In genomic region chr3:86937306-86937791, GRCh38 we compare ENCODE assay signal across 12 cellular contexts. TPM values are rescaled to one million over a fixed set of nuclear protein-coding genes. Genes with fewer than 3 reads are reported as not detected.
DNase-seq lines count a peak whose midpoint lies in the region; TF ChIP-seq lines count a peak whose summit lies in the region.
"Had no signal": no experiment of that assay in that cellular context is flagged by ENCODE, and none has a peak within 500 bp of the region (broad histone marks: within the 10 kb centered on the region; RNA-seq: fewer than 3 reads in every experiment).

No MANE protein-coding gene starts in this region.

- H4K20me1 ChIP-seq in mammary epithelial cell (ENCODE audit: insufficient read depth, low read length) (no peaks in the 10 kb centered on the region), hepatocyte (ENCODE audit: insufficient read depth, poor library complexity, severe bottlenecking) (no peaks in the 10 kb centered on the region), MM.1S (ENCODE audit: insufficient read depth, low read length) (no peaks in the 10 kb centered on the region)

- in situ Hi-C loops in mammary epithelial cell (cut with MboI; ENCODE audit: low sequenced_read_pairs in 2 of 2): no loop called here

- no TSS peak for BruUV-seq in mammary epithelial cell (replicated peaks; lab: Mats Ljungman, UMichigan)

- TF ChIP-seq EP300 in sigmoid colon (IDR thresholded peaks at IDR 0.05): no peak

- DNase-seq in GM03348 (ENCODE audit: low spot score): peak; percentile 70
- peak; percentile 83 for DNase-seq in mammary epithelial cell
- peak; percentile 38 for DNase-seq in hepatocyte (ENCODE audit: low spot score)
- peak; percentile 72 for DNase-seq in sigmoid colon
- no peak for DNase-seq in MM.1S
- no peak for DNase-seq in NCI-H510A treated with DMSO at 0.1 percent for 48 hours (lab: John Stamatoyannopoulos, UW)
- DNase-seq in colonic mucosa: no peak
- no peak for DNase-seq in activated CD4-positive, alpha-beta T cell treated with anti-CD3 and anti-CD28 coated beads for 1 hour
- DNase-seq: activated naive CD8-positive, alpha-beta T cell treated with anti-CD3 and anti-CD28 coated beads for 36 hours; CD8-positive, alpha-beta T cell had no signal

- H3K4me3 ChIP-seq in mammary epithelial cell (replicated peaks in 1 of 3; ENCODE audit: insufficient read depth in 1 of 3, low read depth in 2 of 3, low read length in 3 of 3) (no peak overlapping the region), hepatocyte (no peak overlapping the region), sigmoid colon (no peak overlapping the region), MM.1S (ENCODE audit: low read length) (no peak overlapping the region), colonic mucosa (no peak overlapping the region)

- H3K9me3 ChIP-seq in mammary epithelial cell (replicated peaks; ENCODE audit: insufficient read depth, low read length) (no peaks in the 10 kb centered on the region), hepatocyte (ENCODE audit: low read depth) (no peaks in the 10 kb centered on the region), sigmoid colon (no peaks in the 10 kb centered on the region), MM.1S (replicated peaks; ENCODE audit: insufficient read depth, low read length) (no peaks in the 10 kb centered on the region), colonic mucosa (no peaks in the 10 kb centered on the region)

- peak overlapping the region; percentile 22 for H2AFZ ChIP-seq in mammary epithelial cell (ENCODE audit: low read depth, low read length)
- H2AFZ ChIP-seq in hepatocyte: no peak overlapping the region
- no peak overlapping the region for H2AFZ ChIP-seq in MM.1S (ENCODE audit: low read length)

- H3K27me3 ChIP-seq in mammary epithelial cell (ENCODE audit: insufficient read depth, low read length): no peaks in the 10 kb centered on the region
- no peaks in the 10 kb centered on the region for H3K27me3 ChIP-seq in hepatocyte
- H3K27me3 ChIP-seq in sigmoid colon: no peaks in the 10 kb centered on the region
- H3K27me3 ChIP-seq in MM.1S (replicated peaks; ENCODE audit: insufficient read depth, low read length): no peaks in the 10 kb centered on the region
- no peaks in the 10 kb centered on the region for H3K27me3 ChIP-seq in colonic mucosa

- dilution Hi-C loops in mammary epithelial cell (cut with HindIII; ENCODE audit: low sequenced_read_pairs): loop anchor here (5.0 kb wide), 1 partner anchor 35 kb away; no protein-coding TSS in a partner anchor

- no peaks in the 10 kb centered on the region for H3F3A ChIP-seq in MM.1S (ENCODE audit: insufficient read depth, low read length)

- peak overlapping the region; percentile 58 for H3K4me2 ChIP-seq in mammary epithelial cell (ENCODE audit: insufficient read depth, low read depth, low read length)
- H3K4me2 ChIP-seq in hepatocyte: no peak overlapping the region
- no peak overlapping the region for H3K4me2 ChIP-seq in MM.1S (ENCODE audit: low read depth, low read length)

- peaks cover 24% of the 10 kb centered on the region for H3K4me1 ChIP-seq in mammary epithelial cell (ENCODE audit: insufficient read depth, low read length)
- no peaks in the 10 kb centered on the region for H3K4me1 ChIP-seq in hepatocyte (ENCODE audit: insufficient read depth)
- H3K4me1 ChIP-seq in sigmoid colon: peaks cover 0 to 24% (median 13%) of the 10 kb centered on the region in 4 donors
- no peaks in the 10 kb centered on the region for H3K4me1 ChIP-seq in MM.1S (ENCODE audit: low read length)
- H3K4me1 ChIP-seq in colonic mucosa: no peaks in the 10 kb centered on the region

- H3K9ac ChIP-seq in mammary epithelial cell (ENCODE audit: insufficient read depth, low read length) (no peak overlapping the region), MM.1S (ENCODE audit: low read length) (no peak overlapping the region), colonic mucosa (ENCODE audit: low read depth in 2 of 2, low read length in 2 of 2) (no peak overlapping the region)

- 3% methylated on average over 5 of the region's 6 CpGs for WGBS in mammary epithelial cell (ENCODE audit: low coverage, missing lambda C conversion rate)
- WGBS in hepatocyte (ENCODE audit: low lambda C conversion rate, missing lambda C conversion rate): 55% methylated on average over 4 of the region's 6 CpGs
- 73 to 76% methylated on average over 6 of the region's 6 CpGs for WGBS in sigmoid colon, 2 donors

- CTCF ChIA-PET in mammary epithelial cell (lab: Charles Lee; ENCODE audit: low non-redundant PET): no interaction called here

- H3K36me3 ChIP-seq in mammary epithelial cell (ENCODE audit: insufficient read depth, low read length) (no peaks in the 10 kb centered on the region), hepatocyte (replicated peaks; ENCODE audit: insufficient read depth, low read depth) (no peaks in the 10 kb centered on the region), sigmoid colon (no peaks in the 10 kb centered on the region), MM.1S (replicated peaks; ENCODE audit: insufficient read depth, low read length) (no peaks in the 10 kb centered on the region), colonic mucosa (no peaks in the 10 kb centered on the region)

- TF ChIP-seq POLR2A in sigmoid colon (IDR thresholded peaks at IDR 0.05): no peak

- no peaks in the 10 kb centered on the region for H3K79me2 ChIP-seq in mammary epithelial cell (ENCODE audit: insufficient read depth, low read length)
- H3K79me2 ChIP-seq in hepatocyte: no peaks in the 10 kb centered on the region
- H3K79me2 ChIP-seq in MM.1S (ENCODE audit: low read length): no peaks in the 10 kb centered on the region

- H3K9me2 ChIP-seq in hepatocyte (replicated peaks; ENCODE audit: insufficient read depth) (no peaks in the 10 kb centered on the region), MM.1S (replicated peaks; ENCODE audit: insufficient read depth, low read length) (no peaks in the 10 kb centered on the region)

- intact Hi-C loops in mammary epithelial cell (cut with micrococcal nuclease): loop anchor here (1.0 kb wide), 1 partner anchor 14 kb away; no protein-coding TSS in a partner anchor
- intact Hi-C loops in sigmoid colon (cut with DNase I): no loop called here
- intact Hi-C loops in colonic mucosa (cut with DNase I): no loop called here

- TF ChIP-seq CTCF in mammary epithelial cell (conservative IDR thresholded peaks at IDR 0.05 in 1 of 2, IDR thresholded peaks at IDR 0.05 in 1 of 2; ENCODE audit: extremely low read depth in 1 of 2, insufficient read depth in 1 of 2, low read depth in 1 of 2, low read length in 2 of 2): no peak
- no peak for TF ChIP-seq CTCF in hepatocyte (IDR thresholded peaks at IDR 0.05; ENCODE audit: poor library complexity)
- no peak for TF ChIP-seq CTCF in sigmoid colon (IDR thresholded peaks at IDR 0.05)
- no peak for TF ChIP-seq CTCF in MM.1S (IDR thresholded peaks at IDR 0.05; ENCODE audit: low read length)
- TF ChIP-seq CTCF in colonic mucosa (IDR thresholded peaks at IDR 0.05): no peak

- H3K27ac ChIP-seq in mammary epithelial cell (ENCODE audit: insufficient read depth, low read depth, low read length) (peak overlapping the region; percentile 57), hepatocyte (peak overlapping the region; percentile 28), sigmoid colon (peak overlapping the region in 3 of 4 donors; percentile 18 to 50 (median 46)), MM.1S (ENCODE audit: low read length) (no peak overlapping the region), colonic mucosa (no peak overlapping the region)

RNA-seq across cellular contexts. Expression of gene VGLL3, which starts 53.6 kb away (rescaled TPM):
- 10 to 100 TPM; 27.9 to 33.2 TPM for total RNA-seq in mammary epithelial cell
- 11.1 TPM for polyA plus RNA-seq in mammary epithelial cell
- 11.8 TPM for polyA minus RNA-seq in mammary epithelial cell
- 18.7 and 22.2 TPM in 2 replicates for total RNA-seq in hepatocyte
- 4.1 and 6.9 TPM in 2 replicates for polyA plus RNA-seq in hepatocyte
- 10 to 100 TPM; 24.0 to 35.0 (median 31.6) TPM for total RNA-seq in sigmoid colon
- 1 to 10 TPM in 2 of 3 donors, under 1 TPM in 1; 0.23 to 4.8 (median 1.4) TPM for polyA plus RNA-seq in sigmoid colon
- total RNA-seq in colonic mucosa: 1 to 10 TPM; 1.3 to 8.0 TPM
- total RNA-seq: activated CD8-positive, alpha-beta memory T cell treated with anti-CD3 and anti-CD28 coated beads for 36 hours; activated naive CD8-positive, alpha-beta T cell treated with anti-CD3 and anti-CD28 coated beads for 36 hours; CD8-positive, alpha-beta T cell; T-helper 1 cell treated with Interleukin-12 subunit alpha and Interleukin-12 subunit beta and Interleukin-4 antibody, amounts not matched to agents 30 ng/mL and 1 ng/mL, for 36 hours had no signal

Comparison
In these comparisons a context has a peak if more than half of its experiments do, and no peak if none do; other contexts are left out.
1. DNase-seq: peak in GM03348 (single experiment), mammary epithelial cell (single experiment), hepatocyte (single experiment) and sigmoid colon (single experiment); none in MM.1S (single experiment), NCI-H510A treated with DMSO at 0.1 percent for 48 hours (single experiment), colonic mucosa (single experiment) and activated CD4-positive, alpha-beta T cell treated with anti-CD3 and anti-CD28 coated beads for 1 hour (single experiment).
2. H3K27ac ChIP-seq: peak in mammary epithelial cell (single experiment), hepatocyte (single experiment) and sigmoid colon (3 of 4); none in MM.1S (single experiment) and colonic mucosa (single experiment).